Comparison of ENCODE assay signal across 8 cellular contexts in the genomic region with DNA sequence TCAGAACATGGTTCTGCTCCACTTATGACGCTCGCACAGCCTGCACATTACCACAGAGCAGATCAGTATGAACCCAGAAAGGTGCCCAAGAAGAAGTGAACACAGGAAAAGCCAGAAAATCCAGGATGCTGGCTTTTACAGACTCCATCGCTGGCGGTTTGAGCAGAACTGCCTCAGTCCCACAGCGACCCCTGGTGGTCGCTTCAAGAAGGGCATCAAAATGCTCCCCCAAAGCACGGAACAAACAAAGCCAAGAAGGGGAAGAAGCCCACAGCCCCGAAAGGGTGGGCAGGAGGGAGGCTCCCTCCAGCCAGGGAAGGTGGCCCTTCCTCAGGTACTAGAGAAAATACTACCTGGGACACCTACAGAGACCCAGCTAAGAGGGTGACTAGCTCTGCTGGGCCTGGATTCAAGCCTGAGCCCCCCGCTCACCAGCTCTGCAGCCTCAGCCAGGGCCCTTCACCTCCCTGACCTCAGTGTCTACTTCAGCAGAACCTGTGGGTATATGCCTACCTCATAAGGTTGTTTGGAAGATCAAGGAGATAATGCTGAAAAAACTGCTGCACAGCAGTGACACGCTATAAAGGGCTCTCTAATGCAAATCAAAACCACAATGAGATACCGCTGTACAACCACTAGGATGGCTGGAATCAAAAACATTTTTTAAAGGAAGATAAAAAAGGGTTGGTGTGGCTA.
A peak's percentile ranks its signal among the peaks of the same experiment; 100 is the strongest.
DNase-seq lines count a peak whose midpoint lies in the region; ATAC-seq and TF ChIP-seq lines count a peak whose summit lies in the region.

No MANE protein-coding gene starts in this region.

- peaks cover 17% of the 10 kb centered on the region for H3K9me3 ChIP-seq in mammary epithelial cell (replicated peaks; ENCODE audit: insufficient read depth, low read length)

- intact Hi-C loops in Calu3 (cut with micrococcal nuclease; ENCODE audit: unreplicated experiment) (no loop called here), mammary epithelial cell (cut with micrococcal nuclease) (no loop called here)

- no peak for ATAC-seq in left lobe of liver

- no peak overlapping the region for H3K4me3 Mint-ChIP-seq in Calu3 (ENCODE audit: low read depth, unreplicated experiment)
- H3K4me3 Mint-ChIP-seq in nephron, result no peak overlapping the region

- H3K79me2 ChIP-seq in mammary epithelial cell (ENCODE audit: insufficient read depth, low read length), result peaks cover 44% of the 10 kb centered on the region

- no peak overlapping the region for H3K4me2 ChIP-seq in mammary epithelial cell (ENCODE audit: insufficient read depth, low read depth, low read length)

- CTCF ChIA-PET in Calu3 (lab: Charles Lee), result interaction anchor here (0.7 kb wide), 1 partner anchor 653 kb away, joined by 6 read pairs; no protein-coding TSS in a partner anchor
- CTCF ChIA-PET in mammary epithelial cell (lab: Charles Lee; ENCODE audit: low non-redundant PET), result interaction anchor here (0.6 kb wide), 1 partner anchor 1480 kb away, joined by 6 read pairs; no protein-coding TSS in a partner anchor

- no peak overlapping the region for H2AFZ ChIP-seq in mammary epithelial cell (ENCODE audit: low read depth, low read length)

- in situ Hi-C loops in mammary epithelial cell (cut with MboI; ENCODE audit: low sequenced_read_pairs in 2 of 2), result no loop called here

- peaks cover 23% of the 10 kb centered on the region for H3K36me3 ChIP-seq in mammary epithelial cell (ENCODE audit: insufficient read depth, low read length)

- TF ChIP-seq RAD21 in Ishikawa (IDR thresholded peaks at IDR 0.05; ENCODE audit: low read depth), result peak; percentile 55

- H3K36me3 Mint-ChIP-seq in Calu3 (ENCODE audit: insufficient read depth, unreplicated experiment) (peaks cover 66% of the 10 kb centered on the region), nephron (ENCODE audit: low read depth) (peaks cover 86% of the 10 kb centered on the region)

- no peaks in the 10 kb centered on the region for H4K20me1 ChIP-seq in mammary epithelial cell (ENCODE audit: insufficient read depth, low read length)

- no peak for TF ChIP-seq EP300 in Ishikawa (IDR thresholded peaks at IDR 0.05; ENCODE audit: borderline replicate concordance)

- no peaks in the 10 kb centered on the region for H3K4me1 ChIP-seq in mammary epithelial cell (ENCODE audit: insufficient read depth, low read length)

- no peak overlapping the region for H3K27ac ChIP-seq in mammary epithelial cell (ENCODE audit: insufficient read depth, low read depth, low read length)

- H3K27me3 ChIP-seq in mammary epithelial cell (ENCODE audit: insufficient read depth, low read length), result no peaks in the 10 kb centered on the region

- no peaks in the 10 kb centered on the region for H3K4me1 Mint-ChIP-seq in Calu3 (ENCODE audit: low read depth, unreplicated experiment)
- peaks cover 3% of the 10 kb centered on the region for H3K4me1 Mint-ChIP-seq in nephron

- BruUV-seq in Calu3 (replicated peaks; lab: Mats Ljungman, UMichigan) (no TSS peak), mammary epithelial cell (replicated peaks; lab: Mats Ljungman, UMichigan) (no TSS peak)

- H3K27me3 Mint-ChIP-seq in Calu3 (ENCODE audit: unreplicated experiment) (no peaks in the 10 kb centered on the region), nephron (ENCODE audit: low read depth) (no peaks in the 10 kb centered on the region)

- peaks cover 6% of the 10 kb centered on the region for H3K9me3 Mint-ChIP-seq in Calu3 (ENCODE audit: low read depth, unreplicated experiment)
- peaks cover 28% of the 10 kb centered on the region for H3K9me3 Mint-ChIP-seq in nephron

- DNase-seq in Calu3, result no peak
- no peak for DNase-seq in mammary epithelial cell
- no peak for DNase-seq in left lobe of liver (ENCODE audit: low spot score)
- no peak for DNase-seq in NCI-H2171 treated with DMSO at 0.1 percent for 48 hours (lab: John Stamatoyannopoulos, UW)
- no peak for DNase-seq in amygdala (lab: John Stamatoyannopoulos, UW)
- no peak for DNase-seq in anterior cingulate cortex (lab: John Stamatoyannopoulos, UW)

- H3K27ac Mint-ChIP-seq in Calu3 (ENCODE audit: unreplicated experiment) (no peak overlapping the region), nephron (no peak overlapping the region)

- H3K9ac ChIP-seq in mammary epithelial cell (ENCODE audit: insufficient read depth, low read length), result no peak overlapping the region

- no peak overlapping the region for H3K4me3 ChIP-seq in mammary epithelial cell (replicated peaks in 1 of 3; ENCODE audit: insufficient read depth in 1 of 3, low read depth in 2 of 3, low read length in 3 of 3)

- dilution Hi-C loops in mammary epithelial cell (cut with HindIII; ENCODE audit: low sequenced_read_pairs), result no loop called here

- 81% methylated on average over 11 of the region's 11 CpGs for WGBS in mammary epithelial cell (ENCODE audit: low coverage, missing lambda C conversion rate)

- TF ChIP-seq CTCF in Calu3 (IDR thresholded peaks at IDR 0.05; ENCODE audit: unreplicated experiment) (peak; percentile 84), mammary epithelial cell (conservative IDR thresholded peaks at IDR 0.05 in 1 of 2, IDR thresholded peaks at IDR 0.05 in 1 of 2; ENCODE audit: extremely low read depth in 1 of 2, insufficient read depth in 1 of 2, low read depth in 1 of 2, low read length in 2 of 2) (peak; percentile 52 to 68), nephron (IDR thresholded peaks at IDR 0.05; ENCODE audit: unreplicated experiment in 3 of 3) (peak; percentile 51 to 55 (median 53))

TF ChIP-seq in Ishikawa, 13 proteins besides CTCF, POLR2A, EP300 and RAD21:
- TF ChIP-seq YY1 (IDR thresholded peaks at IDR 0.05; ENCODE audit: low read depth) (no peak), NFIC (IDR thresholded peaks at IDR 0.05) (no peak), FOXM1 (IDR thresholded peaks at IDR 0.05; ENCODE audit: borderline replicate concordance, low read depth) (no peak), ZBTB7A (IDR thresholded peaks at IDR 0.05; ENCODE audit: low read depth) (no peak), TAF1 (IDR thresholded peaks at IDR 0.05; ENCODE audit: low read depth) (no peak), CEBPB (IDR thresholded peaks at IDR 0.05) (no peak), EGR1 (IDR thresholded peaks at IDR 0.05) (no peak), TCF12 (IDR thresholded peaks at IDR 0.05; ENCODE audit: low read depth) (no peak), CREB1 (IDR thresholded peaks at IDR 0.05; ENCODE audit: low read depth) (no peak), TEAD4 (IDR thresholded peaks at IDR 0.05) (no peak)
- TF ChIP-seq, protein P1, sequence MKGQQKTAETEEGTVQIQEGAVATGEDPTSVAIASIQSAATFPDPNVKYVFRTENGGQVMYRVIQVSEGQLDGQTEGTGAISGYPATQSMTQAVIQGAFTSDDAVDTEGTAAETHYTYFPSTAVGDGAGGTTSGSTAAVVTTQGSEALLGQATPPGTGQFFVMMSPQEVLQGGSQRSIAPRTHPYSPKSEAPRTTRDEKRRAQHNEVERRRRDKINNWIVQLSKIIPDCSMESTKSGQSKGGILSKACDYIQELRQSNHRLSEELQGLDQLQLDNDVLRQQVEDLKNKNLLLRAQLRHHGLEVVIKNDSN (IDR thresholded peaks at IDR 0.05), result no peak
- TF ChIP-seq, protein P2, sequence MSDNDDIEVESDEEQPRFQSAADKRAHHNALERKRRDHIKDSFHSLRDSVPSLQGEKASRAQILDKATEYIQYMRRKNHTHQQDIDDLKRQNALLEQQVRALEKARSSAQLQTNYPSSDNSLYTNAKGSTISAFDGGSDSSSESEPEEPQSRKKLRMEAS (IDR thresholded peaks at IDR 0.05), result no peak
- TF ChIP-seq, protein P3, sequence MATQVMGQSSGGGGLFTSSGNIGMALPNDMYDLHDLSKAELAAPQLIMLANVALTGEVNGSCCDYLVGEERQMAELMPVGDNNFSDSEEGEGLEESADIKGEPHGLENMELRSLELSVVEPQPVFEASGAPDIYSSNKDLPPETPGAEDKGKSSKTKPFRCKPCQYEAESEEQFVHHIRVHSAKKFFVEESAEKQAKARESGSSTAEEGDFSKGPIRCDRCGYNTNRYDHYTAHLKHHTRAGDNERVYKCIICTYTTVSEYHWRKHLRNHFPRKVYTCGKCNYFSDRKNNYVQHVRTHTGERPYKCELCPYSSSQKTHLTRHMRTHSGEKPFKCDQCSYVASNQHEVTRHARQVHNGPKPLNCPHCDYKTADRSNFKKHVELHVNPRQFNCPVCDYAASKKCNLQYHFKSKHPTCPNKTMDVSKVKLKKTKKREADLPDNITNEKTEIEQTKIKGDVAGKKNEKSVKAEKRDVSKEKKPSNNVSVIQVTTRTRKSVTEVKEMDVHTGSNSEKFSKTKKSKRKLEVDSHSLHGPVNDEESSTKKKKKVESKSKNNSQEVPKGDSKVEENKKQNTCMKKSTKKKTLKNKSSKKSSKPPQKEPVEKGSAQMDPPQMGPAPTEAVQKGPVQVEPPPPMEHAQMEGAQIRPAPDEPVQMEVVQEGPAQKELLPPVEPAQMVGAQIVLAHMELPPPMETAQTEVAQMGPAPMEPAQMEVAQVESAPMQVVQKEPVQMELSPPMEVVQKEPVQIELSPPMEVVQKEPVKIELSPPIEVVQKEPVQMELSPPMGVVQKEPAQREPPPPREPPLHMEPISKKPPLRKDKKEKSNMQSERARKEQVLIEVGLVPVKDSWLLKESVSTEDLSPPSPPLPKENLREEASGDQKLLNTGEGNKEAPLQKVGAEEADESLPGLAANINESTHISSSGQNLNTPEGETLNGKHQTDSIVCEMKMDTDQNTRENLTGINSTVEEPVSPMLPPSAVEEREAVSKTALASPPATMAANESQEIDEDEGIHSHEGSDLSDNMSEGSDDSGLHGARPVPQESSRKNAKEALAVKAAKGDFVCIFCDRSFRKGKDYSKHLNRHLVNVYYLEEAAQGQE (IDR thresholded peaks at IDR 0.05; ENCODE audit: low read depth), result no peak
